ENCODE assay signal across 8 cellular contexts in the genomic region with DNA sequence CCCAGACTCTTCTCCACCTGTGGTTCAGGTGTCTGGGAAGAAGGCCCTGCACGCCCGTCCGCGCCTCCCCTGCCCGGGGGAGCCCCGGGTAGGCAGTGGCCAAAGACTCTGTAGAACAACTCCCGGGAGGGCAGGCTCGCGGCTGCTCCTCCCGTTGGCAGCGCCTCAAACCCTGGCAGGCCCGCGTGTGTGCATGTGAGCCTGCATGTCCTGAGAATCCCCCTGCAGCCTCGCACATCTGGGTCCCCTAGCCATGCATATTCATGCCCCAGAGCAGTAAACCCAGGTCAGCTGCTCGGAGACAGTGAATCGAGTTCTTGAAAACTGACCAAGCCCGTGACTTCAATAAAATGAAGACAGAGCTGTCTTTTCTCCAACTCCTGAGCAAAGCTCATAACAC.
DNase-seq lines count a peak whose midpoint lies in the region; ATAC-seq and TF ChIP-seq lines count a peak whose summit lies in the region.

No MANE protein-coding gene starts in this region.

- H3K4me1 Mint-ChIP-seq in WTC11 (peaks cover 67% of the 10 kb centered on the region), nephron (peaks cover 45% of the 10 kb centered on the region)

- H3K4me3 Mint-ChIP-seq in WTC11 = peak overlapping the region; percentile 73
- peak overlapping the region; percentile 85 to 87 (median 85) for H3K4me3 Mint-ChIP-seq in nephron

- H3K27ac Mint-ChIP-seq in WTC11 = no peak overlapping the region
- peak overlapping the region; percentile 55 to 82 (median 75) for H3K27ac Mint-ChIP-seq in nephron

- DNase-seq in AG08395 (ENCODE audit: low spot score) (peak; percentile 64), WTC11 (ENCODE audit: low spot score) (peak; percentile 61), fibroblast of the aortic adventitia (ENCODE audit: low read depth) (peak; percentile 76), NCI-H187 treated with DMSO at 0.1 percent for 48 hours (lab: John Stamatoyannopoulos, UW) (no peak), NCI-H226 (no peak)

- no peak for TF ChIP-seq CTCF in WTC11 (IDR thresholded peaks at IDR 0.05)
- no peak for TF ChIP-seq CTCF in fibroblast of the aortic adventitia (IDR thresholded peaks at IDR 0.05; ENCODE audit: insufficient read depth, low read length)
- TF ChIP-seq CTCF in nephron (IDR thresholded peaks at IDR 0.05; ENCODE audit: unreplicated experiment in 3 of 3) = no peak

- H3K36me3 Mint-ChIP-seq in WTC11 = no peaks in the 10 kb centered on the region
- no peaks in the 10 kb centered on the region for H3K36me3 Mint-ChIP-seq in nephron (ENCODE audit: low read depth)

- POLR2A ChIA-PET in WTC11 (lab: Charles Lee) = no interaction called here

- H3K27me3 Mint-ChIP-seq in WTC11 (ENCODE audit: low read depth) = peaks cover 51% of the 10 kb centered on the region
- peaks cover 8% of the 10 kb centered on the region for H3K27me3 Mint-ChIP-seq in nephron (ENCODE audit: low read depth)

- H3K4me3 ChIP-seq in fibroblast of the aortic adventitia (ENCODE audit: low read depth, low read length) = peak overlapping the region; percentile 56

- H3K9me3 Mint-ChIP-seq in WTC11 (no peaks in the 10 kb centered on the region), nephron (no peaks in the 10 kb centered on the region)

- ATAC-seq in GM18502 (IDR thresholded peaks at IDR 0.05; ENCODE audit: poor library complexity, unreplicated experiment) (peak; percentile 51), HG03060 (IDR thresholded peaks at IDR 0.05; ENCODE audit: low read depth, unreplicated experiment) (peak; percentile 28), WTC11 (peak; percentile 39)

- CTCF ChIA-PET in WTC11 (lab: Charles Lee) = interaction anchor here (0.6 to 1.9 kb wide), 10 partner anchors 9 to 192 kb away, joined by 3 to 6 read pairs (median 4); no protein-coding TSS in a partner anchor

TF ChIP-seq in WTC11, 78 proteins besides CTCF, POLR2A, EP300 and RAD21 (continues in another document):
- no peak for TF ChIP-seq CBFB (CRISPR knock-in tag; IDR thresholded peaks at IDR 0.05; ENCODE audit: low read depth)
- TF ChIP-seq ETV6 (CRISPR knock-in tag; IDR thresholded peaks at IDR 0.05) = no peak
- TF ChIP-seq, protein P1, sequence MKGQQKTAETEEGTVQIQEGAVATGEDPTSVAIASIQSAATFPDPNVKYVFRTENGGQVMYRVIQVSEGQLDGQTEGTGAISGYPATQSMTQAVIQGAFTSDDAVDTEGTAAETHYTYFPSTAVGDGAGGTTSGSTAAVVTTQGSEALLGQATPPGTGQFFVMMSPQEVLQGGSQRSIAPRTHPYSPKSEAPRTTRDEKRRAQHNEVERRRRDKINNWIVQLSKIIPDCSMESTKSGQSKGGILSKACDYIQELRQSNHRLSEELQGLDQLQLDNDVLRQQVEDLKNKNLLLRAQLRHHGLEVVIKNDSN (CRISPR knock-in tag; IDR thresholded peaks at IDR 0.05) = no peak
- TF ChIP-seq, protein P2, sequence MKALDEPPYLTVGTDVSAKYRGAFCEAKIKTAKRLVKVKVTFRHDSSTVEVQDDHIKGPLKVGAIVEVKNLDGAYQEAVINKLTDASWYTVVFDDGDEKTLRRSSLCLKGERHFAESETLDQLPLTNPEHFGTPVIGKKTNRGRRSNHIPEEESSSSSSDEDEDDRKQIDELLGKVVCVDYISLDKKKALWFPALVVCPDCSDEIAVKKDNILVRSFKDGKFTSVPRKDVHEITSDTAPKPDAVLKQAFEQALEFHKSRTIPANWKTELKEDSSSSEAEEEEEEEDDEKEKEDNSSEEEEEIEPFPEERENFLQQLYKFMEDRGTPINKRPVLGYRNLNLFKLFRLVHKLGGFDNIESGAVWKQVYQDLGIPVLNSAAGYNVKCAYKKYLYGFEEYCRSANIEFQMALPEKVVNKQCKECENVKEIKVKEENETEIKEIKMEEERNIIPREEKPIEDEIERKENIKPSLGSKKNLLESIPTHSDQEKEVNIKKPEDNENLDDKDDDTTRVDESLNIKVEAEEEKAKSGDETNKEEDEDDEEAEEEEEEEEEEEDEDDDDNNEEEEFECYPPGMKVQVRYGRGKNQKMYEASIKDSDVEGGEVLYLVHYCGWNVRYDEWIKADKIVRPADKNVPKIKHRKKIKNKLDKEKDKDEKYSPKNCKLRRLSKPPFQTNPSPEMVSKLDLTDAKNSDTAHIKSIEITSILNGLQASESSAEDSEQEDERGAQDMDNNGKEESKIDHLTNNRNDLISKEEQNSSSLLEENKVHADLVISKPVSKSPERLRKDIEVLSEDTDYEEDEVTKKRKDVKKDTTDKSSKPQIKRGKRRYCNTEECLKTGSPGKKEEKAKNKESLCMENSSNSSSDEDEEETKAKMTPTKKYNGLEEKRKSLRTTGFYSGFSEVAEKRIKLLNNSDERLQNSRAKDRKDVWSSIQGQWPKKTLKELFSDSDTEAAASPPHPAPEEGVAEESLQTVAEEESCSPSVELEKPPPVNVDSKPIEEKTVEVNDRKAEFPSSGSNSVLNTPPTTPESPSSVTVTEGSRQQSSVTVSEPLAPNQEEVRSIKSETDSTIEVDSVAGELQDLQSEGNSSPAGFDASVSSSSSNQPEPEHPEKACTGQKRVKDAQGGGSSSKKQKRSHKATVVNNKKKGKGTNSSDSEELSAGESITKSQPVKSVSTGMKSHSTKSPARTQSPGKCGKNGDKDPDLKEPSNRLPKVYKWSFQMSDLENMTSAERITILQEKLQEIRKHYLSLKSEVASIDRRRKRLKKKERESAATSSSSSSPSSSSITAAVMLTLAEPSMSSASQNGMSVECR (CRISPR knock-in tag; IDR thresholded peaks at IDR 0.05; ENCODE audit: borderline replicate concordance) = no peak
- TF ChIP-seq, protein P3, sequence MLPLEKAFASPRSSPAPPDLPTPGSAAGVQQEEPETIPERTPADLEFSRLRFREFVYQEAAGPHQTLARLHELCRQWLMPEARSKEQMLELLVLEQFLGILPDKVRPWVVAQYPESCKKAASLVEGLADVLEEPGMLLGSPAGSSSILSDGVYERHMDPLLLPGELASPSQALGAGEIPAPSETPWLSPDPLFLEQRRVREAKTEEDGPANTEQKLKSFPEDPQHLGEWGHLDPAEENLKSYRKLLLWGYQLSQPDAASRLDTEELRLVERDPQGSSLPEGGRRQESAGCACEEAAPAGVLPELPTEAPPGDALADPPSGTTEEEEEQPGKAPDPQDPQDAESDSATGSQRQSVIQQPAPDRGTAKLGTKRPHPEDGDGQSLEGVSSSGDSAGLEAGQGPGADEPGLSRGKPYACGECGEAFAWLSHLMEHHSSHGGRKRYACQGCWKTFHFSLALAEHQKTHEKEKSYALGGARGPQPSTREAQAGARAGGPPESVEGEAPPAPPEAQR (CRISPR knock-in tag; IDR thresholded peaks at IDR 0.05) = no peak
- TF ChIP-seq, protein P4, sequence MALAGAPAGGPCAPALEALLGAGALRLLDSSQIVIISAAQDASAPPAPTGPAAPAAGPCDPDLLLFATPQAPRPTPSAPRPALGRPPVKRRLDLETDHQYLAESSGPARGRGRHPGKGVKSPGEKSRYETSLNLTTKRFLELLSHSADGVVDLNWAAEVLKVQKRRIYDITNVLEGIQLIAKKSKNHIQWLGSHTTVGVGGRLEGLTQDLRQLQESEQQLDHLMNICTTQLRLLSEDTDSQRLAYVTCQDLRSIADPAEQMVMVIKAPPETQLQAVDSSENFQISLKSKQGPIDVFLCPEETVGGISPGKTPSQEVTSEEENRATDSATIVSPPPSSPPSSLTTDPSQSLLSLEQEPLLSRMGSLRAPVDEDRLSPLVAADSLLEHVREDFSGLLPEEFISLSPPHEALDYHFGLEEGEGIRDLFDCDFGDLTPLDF (CRISPR knock-in tag; IDR thresholded peaks at IDR 0.05) = peak; percentile 77
- TF ChIP-seq, protein P5, sequence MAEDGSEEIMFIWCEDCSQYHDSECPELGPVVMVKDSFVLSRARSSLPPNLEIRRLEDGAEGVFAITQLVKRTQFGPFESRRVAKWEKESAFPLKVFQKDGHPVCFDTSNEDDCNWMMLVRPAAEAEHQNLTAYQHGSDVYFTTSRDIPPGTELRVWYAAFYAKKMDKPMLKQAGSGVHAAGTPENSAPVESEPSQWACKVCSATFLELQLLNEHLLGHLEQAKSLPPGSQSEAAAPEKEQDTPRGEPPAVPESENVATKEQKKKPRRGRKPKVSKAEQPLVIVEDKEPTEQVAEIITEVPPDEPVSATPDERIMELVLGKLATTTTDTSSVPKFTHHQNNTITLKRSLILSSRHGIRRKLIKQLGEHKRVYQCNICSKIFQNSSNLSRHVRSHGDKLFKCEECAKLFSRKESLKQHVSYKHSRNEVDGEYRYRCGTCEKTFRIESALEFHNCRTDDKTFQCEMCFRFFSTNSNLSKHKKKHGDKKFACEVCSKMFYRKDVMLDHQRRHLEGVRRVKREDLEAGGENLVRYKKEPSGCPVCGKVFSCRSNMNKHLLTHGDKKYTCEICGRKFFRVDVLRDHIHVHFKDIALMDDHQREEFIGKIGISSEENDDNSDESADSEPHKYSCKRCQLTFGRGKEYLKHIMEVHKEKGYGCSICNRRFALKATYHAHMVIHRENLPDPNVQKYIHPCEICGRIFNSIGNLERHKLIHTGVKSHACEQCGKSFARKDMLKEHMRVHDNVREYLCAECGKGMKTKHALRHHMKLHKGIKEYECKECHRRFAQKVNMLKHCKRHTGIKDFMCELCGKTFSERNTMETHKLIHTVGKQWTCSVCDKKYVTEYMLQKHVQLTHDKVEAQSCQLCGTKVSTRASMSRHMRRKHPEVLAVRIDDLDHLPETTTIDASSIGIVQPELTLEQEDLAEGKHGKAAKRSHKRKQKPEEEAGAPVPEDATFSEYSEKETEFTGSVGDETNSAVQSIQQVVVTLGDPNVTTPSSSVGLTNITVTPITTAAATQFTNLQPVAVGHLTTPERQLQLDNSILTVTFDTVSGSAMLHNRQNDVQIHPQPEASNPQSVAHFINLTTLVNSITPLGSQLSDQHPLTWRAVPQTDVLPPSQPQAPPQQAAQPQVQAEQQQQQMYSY (CRISPR knock-in tag; IDR thresholded peaks at IDR 0.05) = no peak
- TF ChIP-seq, protein P6, sequence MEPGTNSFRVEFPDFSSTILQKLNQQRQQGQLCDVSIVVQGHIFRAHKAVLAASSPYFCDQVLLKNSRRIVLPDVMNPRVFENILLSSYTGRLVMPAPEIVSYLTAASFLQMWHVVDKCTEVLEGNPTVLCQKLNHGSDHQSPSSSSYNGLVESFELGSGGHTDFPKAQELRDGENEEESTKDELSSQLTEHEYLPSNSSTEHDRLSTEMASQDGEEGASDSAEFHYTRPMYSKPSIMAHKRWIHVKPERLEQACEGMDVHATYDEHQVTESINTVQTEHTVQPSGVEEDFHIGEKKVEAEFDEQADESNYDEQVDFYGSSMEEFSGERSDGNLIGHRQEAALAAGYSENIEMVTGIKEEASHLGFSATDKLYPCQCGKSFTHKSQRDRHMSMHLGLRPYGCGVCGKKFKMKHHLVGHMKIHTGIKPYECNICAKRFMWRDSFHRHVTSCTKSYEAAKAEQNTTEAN (CRISPR knock-in tag; IDR thresholded peaks at IDR 0.05) = 0 out of 2 replicates have a peak, but pooled peaks have one; percentile 61
- no peak for TF ChIP-seq NR1H2 (CRISPR knock-in tag; IDR thresholded peaks at IDR 0.05)
- no peak for TF ChIP-seq GTF2I (CRISPR knock-in tag; conservative IDR thresholded peaks at IDR 0.05)

Comparison
In these comparisons a context has a peak if more than half of its experiments do, and no peak if none do; other contexts are left out.
1. DNase-seq: peak in AG08395 (single experiment), WTC11 (single experiment) and fibroblast of the aortic adventitia (single experiment); none in NCI-H187 treated with DMSO at 0.1 percent for 48 hours (single experiment) and NCI-H226 (single experiment).
2. Peak in every context shown above with its lines, with median percentiles within 50 percentile points of each other: ATAC-seq.